Comparison of ENCODE assay signal across 1 cellular context in the genomic region with DNA sequence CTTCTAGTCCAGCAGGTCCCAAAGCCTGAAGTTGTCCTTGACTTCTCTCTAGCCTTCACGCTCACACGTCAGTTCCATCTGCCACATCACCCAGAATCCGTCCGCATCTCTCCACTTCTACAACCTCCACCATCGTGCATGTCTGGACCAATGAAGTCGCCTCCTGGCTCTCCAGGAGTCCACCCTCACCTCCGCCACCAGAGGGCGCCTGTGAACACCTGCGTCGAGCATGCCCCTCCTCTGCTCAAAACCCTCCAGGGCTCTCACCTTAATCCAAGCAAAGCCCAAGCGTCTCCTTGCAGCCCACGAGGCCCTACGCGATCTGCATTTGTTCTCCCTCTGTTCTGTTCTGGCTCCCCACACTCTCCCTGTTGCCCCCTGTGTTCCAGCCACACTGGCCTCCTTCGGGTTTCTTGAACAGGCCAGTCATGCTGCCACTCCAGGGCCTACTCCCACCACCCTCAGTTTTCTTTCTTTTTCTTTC.
TF ChIP-seq lines count a peak whose summit lies in the region.

No MANE protein-coding gene starts in this region.

TF ChIP-seq in H1, 55 proteins besides CTCF, POLR2A, EP300 and RAD21:
- peak; percentile 70; the same call in 1 of the 2 replicates for TF ChIP-seq GTF2F1 (IDR thresholded peaks at IDR 0.05; ENCODE audit: borderline replicate concordance, low read depth, low read length)
- no peak for TF ChIP-seq RBBP5 (IDR thresholded peaks at IDR 0.05; ENCODE audit: borderline replicate concordance, low read depth, low read length)
- TF ChIP-seq SP1 (IDR thresholded peaks at IDR 0.05; ENCODE audit: low read depth, low read length), result peak; percentile 35; the same call in 1 of the 2 replicates
- 0 out of 4 replicates have a peak, but pooled peaks of 1 of the 2 experiments have one; percentile 27 for TF ChIP-seq SIN3A (conservative IDR thresholded peaks at IDR 0.05 in 1 of 2, IDR thresholded peaks at IDR 0.05 in 1 of 2; ENCODE audit: low read depth in 1 of 2, low read length in 2 of 2)
- TF ChIP-seq, protein P1, sequence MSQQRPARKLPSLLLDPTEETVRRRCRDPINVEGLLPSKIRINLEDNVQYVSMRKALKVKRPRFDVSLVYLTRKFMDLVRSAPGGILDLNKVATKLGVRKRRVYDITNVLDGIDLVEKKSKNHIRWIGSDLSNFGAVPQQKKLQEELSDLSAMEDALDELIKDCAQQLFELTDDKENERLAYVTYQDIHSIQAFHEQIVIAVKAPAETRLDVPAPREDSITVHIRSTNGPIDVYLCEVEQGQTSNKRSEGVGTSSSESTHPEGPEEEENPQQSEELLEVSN (IDR thresholded peaks at IDR 0.05), result peak; percentile 62
- TF ChIP-seq POLR2AphosphoS5 (IDR thresholded peaks at IDR 0.05; ENCODE audit: low read depth, low read length), result peak; percentile 46; the same call in 1 of the 2 replicates
- no peak for TF ChIP-seq SP4 (IDR thresholded peaks at IDR 0.05; ENCODE audit: low read length)
- peak; percentile 76 for TF ChIP-seq TAF1 (IDR thresholded peaks at IDR 0.05; ENCODE audit: low read depth, low read length)
- TF ChIP-seq, protein P2, sequence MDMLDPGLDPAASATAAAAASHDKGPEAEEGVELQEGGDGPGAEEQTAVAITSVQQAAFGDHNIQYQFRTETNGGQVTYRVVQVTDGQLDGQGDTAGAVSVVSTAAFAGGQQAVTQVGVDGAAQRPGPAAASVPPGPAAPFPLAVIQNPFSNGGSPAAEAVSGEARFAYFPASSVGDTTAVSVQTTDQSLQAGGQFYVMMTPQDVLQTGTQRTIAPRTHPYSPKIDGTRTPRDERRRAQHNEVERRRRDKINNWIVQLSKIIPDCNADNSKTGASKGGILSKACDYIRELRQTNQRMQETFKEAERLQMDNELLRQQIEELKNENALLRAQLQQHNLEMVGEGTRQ (IDR thresholded peaks at IDR 0.05; ENCODE audit: low read length), result no peak
- peak; percentile 80 for TF ChIP-seq CREB1 (IDR thresholded peaks at IDR 0.05)
- TF ChIP-seq TBP (IDR thresholded peaks at IDR 0.05; ENCODE audit: low read depth, low read length), result peak; percentile 80
- TF ChIP-seq CHD1 (IDR thresholded peaks at IDR 0.05; ENCODE audit: low read depth, low read length), result no peak
- TF ChIP-seq JUND (IDR thresholded peaks at IDR 0.05; ENCODE audit: low read length), result no peak
- TF ChIP-seq RNF2 (IDR thresholded peaks at IDR 0.05; ENCODE audit: borderline replicate concordance, low read depth, low read length, missing control alignments, poor library complexity, severe bottlenecking), result no peak
- peak; percentile 74; the same call in 1 of the 2 replicates for TF ChIP-seq TCF12 (IDR thresholded peaks at IDR 0.05; ENCODE audit: low read depth, low read length)
- TF ChIP-seq SUZ12 (IDR thresholded peaks at IDR 0.05; ENCODE audit: low read length), result no peak
- TF ChIP-seq SP2 (IDR thresholded peaks at IDR 0.05; ENCODE audit: low read length), result no peak
- TF ChIP-seq, protein P3, sequence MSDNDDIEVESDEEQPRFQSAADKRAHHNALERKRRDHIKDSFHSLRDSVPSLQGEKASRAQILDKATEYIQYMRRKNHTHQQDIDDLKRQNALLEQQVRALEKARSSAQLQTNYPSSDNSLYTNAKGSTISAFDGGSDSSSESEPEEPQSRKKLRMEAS (IDR thresholded peaks at IDR 0.05), result peak; percentile 88
- no peak for TF ChIP-seq CHD2 (IDR thresholded peaks at IDR 0.05; ENCODE audit: low read length)
